In the genomic region with DNA sequence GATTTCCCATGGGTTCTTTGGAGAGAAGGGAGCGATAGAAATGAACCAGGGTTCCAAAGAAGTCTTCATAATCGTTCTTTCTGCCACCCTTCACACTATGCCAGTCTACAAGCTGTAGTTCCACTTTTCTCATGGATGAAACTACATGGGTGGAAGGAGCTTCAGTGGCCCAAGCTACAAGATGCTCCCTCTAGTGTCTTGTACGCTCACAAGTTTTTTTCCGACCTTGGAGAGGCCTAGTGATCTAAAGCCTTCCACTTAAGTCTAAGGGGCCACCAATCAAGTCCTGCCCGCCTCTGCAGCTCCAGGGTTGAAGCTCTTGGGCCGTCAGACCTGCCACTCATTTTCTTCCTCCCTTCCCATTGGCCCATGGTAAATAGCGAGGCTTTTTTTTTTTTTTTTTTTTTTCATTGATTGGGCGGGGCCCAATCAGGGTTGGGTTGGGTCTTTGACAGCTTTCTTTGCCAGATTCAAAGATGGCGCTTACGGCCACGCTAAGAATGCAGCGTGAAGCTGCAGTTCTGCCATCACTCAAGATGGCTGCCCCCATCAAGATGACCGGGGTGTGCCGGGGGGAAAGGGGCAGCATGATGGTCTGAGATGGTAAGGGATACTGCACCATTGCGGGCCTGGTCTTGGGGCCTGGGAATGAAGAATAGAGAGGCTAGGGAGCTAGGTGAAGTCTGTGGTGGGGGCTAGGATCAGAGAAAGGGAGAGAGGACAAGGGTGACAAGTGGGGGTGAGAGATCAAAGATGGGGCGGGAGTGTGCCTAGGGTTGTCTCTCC, we compare ENCODE assay signal across 1 cellular context.
TF ChIP-seq lines count a peak whose summit lies in the region.

A gene (plus strand): TSS at position 527 of the 786 bp plus-strand sequence. CDS start 430 bp downstream, outside the sequence.

TF ChIP-seq in HepG2, 621 proteins besides CTCF, POLR2A, EP300 and RAD21 (continued from another document and continues in another):
- TF ChIP-seq, protein P1, sequence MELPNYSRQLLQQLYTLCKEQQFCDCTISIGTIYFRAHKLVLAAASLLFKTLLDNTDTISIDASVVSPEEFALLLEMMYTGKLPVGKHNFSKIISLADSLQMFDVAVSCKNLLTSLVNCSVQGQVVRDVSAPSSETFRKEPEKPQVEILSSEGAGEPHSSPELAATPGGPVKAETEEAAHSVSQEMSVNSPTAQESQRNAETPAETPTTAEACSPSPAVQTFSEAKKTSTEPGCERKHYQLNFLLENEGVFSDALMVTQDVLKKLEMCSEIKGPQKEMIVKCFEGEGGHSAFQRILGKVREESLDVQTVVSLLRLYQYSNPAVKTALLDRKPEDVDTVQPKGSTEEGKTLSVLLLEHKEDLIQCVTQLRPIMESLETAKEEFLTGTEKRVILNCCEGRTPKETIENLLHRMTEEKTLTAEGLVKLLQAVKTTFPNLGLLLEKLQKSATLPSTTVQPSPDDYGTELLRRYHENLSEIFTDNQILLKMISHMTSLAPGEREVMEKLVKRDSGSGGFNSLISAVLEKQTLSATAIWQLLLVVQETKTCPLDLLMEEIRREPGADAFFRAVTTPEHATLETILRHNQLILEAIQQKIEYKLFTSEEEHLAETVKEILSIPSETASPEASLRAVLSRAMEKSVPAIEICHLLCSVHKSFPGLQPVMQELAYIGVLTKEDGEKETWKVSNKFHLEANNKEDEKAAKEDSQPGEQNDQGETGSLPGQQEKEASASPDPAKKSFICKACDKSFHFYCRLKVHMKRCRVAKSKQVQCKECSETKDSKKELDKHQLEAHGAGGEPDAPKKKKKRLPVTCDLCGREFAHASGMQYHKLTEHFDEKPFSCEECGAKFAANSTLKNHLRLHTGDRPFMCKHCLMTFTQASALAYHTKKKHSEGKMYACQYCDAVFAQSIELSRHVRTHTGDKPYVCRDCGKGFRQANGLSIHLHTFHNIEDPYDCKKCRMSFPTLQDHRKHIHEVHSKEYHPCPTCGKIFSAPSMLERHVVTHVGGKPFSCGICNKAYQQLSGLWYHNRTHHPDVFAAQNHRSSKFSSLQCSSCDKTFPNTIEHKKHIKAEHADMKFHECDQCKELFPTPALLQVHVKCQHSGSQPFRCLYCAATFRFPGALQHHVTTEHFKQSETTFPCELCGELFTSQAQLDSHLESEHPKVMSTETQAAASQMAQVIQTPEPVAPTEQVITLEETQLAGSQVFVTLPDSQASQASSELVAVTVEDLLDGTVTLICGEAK (IDR thresholded peaks at IDR 0.05): no peak
- TF ChIP-seq, protein P1 (CRISPR knock-in tag; IDR thresholded peaks at IDR 0.05): no peak; the same call in 1 of the 2 replicates
- TF ChIP-seq HDAC2 (CRISPR knock-in tag; IDR thresholded peaks at IDR 0.05): 0 out of 2 replicates have a peak, but pooled peaks have one; percentile 26
- no peak for TF ChIP-seq ZNF768 (CRISPR knock-in tag; IDR thresholded peaks at IDR 0.05)
- TF ChIP-seq, protein P2, sequence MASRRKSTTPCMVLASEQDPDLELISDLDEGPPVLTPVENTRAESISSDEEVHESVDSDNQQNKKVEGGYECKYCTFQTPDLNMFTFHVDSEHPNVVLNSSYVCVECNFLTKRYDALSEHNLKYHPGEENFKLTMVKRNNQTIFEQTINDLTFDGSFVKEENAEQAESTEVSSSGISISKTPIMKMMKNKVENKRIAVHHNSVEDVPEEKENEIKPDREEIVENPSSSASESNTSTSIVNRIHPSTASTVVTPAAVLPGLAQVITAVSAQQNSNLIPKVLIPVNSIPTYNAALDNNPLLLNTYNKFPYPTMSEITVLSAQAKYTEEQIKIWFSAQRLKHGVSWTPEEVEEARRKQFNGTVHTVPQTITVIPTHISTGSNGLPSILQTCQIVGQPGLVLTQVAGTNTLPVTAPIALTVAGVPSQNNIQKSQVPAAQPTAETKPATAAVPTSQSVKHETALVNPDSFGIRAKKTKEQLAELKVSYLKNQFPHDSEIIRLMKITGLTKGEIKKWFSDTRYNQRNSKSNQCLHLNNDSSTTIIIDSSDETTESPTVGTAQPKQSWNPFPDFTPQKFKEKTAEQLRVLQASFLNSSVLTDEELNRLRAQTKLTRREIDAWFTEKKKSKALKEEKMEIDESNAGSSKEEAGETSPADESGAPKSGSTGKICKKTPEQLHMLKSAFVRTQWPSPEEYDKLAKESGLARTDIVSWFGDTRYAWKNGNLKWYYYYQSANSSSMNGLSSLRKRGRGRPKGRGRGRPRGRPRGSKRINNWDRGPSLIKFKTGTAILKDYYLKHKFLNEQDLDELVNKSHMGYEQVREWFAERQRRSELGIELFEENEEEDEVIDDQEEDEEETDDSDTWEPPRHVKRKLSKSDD (CRISPR knock-in tag; IDR thresholded peaks at IDR 0.05; ENCODE audit: low read depth): no peak
- no peak for TF ChIP-seq RARG (CRISPR knock-in tag; IDR thresholded peaks at IDR 0.05; ENCODE audit: low read depth)
- no peak for TF ChIP-seq TAF15 (IDR thresholded peaks at IDR 0.05; ENCODE audit: low read depth, low read length, poor library complexity, severe bottlenecking)
- TF ChIP-seq, protein P3, sequence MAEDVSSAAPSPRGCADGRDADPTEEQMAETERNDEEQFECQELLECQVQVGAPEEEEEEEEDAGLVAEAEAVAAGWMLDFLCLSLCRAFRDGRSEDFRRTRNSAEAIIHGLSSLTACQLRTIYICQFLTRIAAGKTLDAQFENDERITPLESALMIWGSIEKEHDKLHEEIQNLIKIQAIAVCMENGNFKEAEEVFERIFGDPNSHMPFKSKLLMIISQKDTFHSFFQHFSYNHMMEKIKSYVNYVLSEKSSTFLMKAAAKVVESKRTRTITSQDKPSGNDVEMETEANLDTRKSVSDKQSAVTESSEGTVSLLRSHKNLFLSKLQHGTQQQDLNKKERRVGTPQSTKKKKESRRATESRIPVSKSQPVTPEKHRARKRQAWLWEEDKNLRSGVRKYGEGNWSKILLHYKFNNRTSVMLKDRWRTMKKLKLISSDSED (CRISPR knock-in tag; IDR thresholded peaks at IDR 0.05): no peak
- TF ChIP-seq ZNF557 (CRISPR knock-in tag; IDR thresholded peaks at IDR 0.05): no peak
- TF ChIP-seq ZNF333 (CRISPR knock-in tag; IDR thresholded peaks at IDR 0.05; ENCODE audit: borderline replicate concordance): no peak
- TF ChIP-seq, protein P4, sequence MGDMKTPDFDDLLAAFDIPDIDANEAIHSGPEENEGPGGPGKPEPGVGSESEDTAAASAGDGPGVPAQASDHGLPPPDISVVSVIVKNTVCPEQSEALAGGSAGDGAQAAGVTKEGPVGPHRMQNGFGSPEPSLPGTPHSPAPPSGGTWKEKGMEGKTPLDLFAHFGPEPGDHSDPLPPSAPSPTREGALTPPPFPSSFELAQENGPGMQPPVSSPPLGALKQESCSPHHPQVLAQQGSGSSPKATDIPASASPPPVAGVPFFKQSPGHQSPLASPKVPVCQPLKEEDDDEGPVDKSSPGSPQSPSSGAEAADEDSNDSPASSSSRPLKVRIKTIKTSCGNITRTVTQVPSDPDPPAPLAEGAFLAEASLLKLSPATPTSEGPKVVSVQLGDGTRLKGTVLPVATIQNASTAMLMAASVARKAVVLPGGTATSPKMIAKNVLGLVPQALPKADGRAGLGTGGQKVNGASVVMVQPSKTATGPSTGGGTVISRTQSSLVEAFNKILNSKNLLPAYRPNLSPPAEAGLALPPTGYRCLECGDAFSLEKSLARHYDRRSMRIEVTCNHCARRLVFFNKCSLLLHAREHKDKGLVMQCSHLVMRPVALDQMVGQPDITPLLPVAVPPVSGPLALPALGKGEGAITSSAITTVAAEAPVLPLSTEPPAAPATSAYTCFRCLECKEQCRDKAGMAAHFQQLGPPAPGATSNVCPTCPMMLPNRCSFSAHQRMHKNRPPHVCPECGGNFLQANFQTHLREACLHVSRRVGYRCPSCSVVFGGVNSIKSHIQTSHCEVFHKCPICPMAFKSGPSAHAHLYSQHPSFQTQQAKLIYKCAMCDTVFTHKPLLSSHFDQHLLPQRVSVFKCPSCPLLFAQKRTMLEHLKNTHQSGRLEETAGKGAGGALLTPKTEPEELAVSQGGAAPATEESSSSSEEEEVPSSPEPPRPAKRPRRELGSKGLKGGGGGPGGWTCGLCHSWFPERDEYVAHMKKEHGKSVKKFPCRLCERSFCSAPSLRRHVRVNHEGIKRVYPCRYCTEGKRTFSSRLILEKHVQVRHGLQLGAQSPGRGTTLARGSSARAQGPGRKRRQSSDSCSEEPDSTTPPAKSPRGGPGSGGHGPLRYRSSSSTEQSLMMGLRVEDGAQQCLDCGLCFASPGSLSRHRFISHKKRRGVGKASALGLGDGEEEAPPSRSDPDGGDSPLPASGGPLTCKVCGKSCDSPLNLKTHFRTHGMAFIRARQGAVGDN (CRISPR knock-in tag; IDR thresholded peaks at IDR 0.05): no peak; the same call in 1 of the 2 replicates
- TF ChIP-seq KDM1A (CRISPR knock-in tag; IDR thresholded peaks at IDR 0.05): no peak
- no peak for TF ChIP-seq CHD2 (IDR thresholded peaks at IDR 0.05; ENCODE audit: low read depth, low read length)
- TF ChIP-seq ZSCAN9 (CRISPR knock-in tag; IDR thresholded peaks at IDR 0.05; ENCODE audit: borderline replicate concordance): no peak
- no peak; the same call in 1 of the 2 replicates for TF ChIP-seq MYC (CRISPR knock-in tag; IDR thresholded peaks at IDR 0.05; ENCODE audit: borderline replicate concordance)
- TF ChIP-seq, protein P5, sequence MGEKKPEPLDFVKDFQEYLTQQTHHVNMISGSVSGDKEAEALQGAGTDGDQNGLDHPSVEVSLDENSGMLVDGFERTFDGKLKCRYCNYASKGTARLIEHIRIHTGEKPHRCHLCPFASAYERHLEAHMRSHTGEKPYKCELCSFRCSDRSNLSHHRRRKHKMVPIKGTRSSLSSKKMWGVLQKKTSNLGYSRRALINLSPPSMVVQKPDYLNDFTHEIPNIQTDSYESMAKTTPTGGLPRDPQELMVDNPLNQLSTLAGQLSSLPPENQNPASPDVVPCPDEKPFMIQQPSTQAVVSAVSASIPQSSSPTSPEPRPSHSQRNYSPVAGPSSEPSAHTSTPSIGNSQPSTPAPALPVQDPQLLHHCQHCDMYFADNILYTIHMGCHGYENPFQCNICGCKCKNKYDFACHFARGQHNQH (CRISPR knock-in tag; IDR thresholded peaks at IDR 0.05): peak; percentile 53; the same call in 1 of the 2 replicates
- no peak for TF ChIP-seq ARHGAP35 (CRISPR knock-in tag; IDR thresholded peaks at IDR 0.05; ENCODE audit: borderline replicate concordance)
- TF ChIP-seq FOXP1 (IDR thresholded peaks at IDR 0.05): no peak
- no peak for TF ChIP-seq FOXP1 (CRISPR knock-in tag; IDR thresholded peaks at IDR 0.05)
- peak; percentile 30; the same call in 1 of the 2 replicates for TF ChIP-seq ZMYM4 (CRISPR knock-in tag; IDR thresholded peaks at IDR 0.05)
- TF ChIP-seq ZNF20 (CRISPR knock-in tag; IDR thresholded peaks at IDR 0.05): no peak
- no peak for TF ChIP-seq ZNF33A (CRISPR knock-in tag; IDR thresholded peaks at IDR 0.05; ENCODE audit: borderline replicate concordance)
